25 cellular contexts compared by ENCODE assay signal in the genomic region with DNA sequence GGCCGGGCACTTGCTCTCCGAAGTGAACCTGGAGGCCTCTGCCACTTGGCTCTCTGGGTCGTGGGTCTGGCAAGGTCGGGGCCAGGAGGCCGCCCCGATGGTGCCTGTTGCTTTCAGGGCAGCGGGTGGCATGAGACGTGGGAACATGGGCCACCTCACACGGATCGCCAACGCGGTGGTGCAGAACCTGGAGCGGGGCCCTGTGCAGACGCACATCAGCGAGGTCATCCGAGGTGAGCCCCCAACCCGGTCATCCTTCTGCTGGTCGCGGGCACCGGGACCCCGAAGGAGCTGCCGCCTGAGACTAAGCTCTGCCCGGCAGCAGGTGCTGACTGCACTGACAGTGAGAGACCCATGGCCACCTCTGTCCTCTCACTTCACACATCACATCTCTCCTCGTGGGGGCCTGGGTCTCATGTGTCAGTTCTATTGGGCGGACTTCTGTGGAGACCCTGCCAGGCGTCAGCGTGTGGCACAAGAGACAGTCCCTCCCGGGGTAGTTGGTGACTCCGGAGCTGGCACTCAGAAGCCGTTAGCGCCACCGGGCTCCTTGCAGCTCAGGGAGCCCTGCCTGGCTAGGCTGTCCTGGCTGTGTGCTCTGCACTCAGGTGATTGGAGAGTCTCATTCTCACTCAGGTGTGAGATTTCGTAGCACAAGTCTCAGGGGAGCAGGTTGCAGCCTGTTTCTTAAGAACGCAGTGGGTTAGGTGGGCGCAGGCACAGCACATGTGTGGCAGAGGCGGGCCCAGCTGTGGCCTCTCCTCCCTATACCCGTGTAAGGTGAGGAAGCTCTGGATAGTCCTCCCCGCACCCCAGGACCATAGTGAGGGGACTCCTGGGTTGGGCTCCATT. TPM values are rescaled to one million over a fixed set of nuclear protein-coding genes. Genes with fewer than 3 reads are reported as not detected.
DNase-seq lines count a peak whose midpoint lies in the region; ATAC-seq and TF ChIP-seq lines count a peak whose summit lies in the region.
"Had no signal": no experiment of that assay in that cellular context is flagged by ENCODE, and none has a peak within 500 bp of the region (broad histone marks: within the 10 kb centered on the region; RNA-seq: fewer than 3 reads in every experiment).

No MANE protein-coding gene starts in this region.

- TF ChIP-seq CTCF in breast epithelium (IDR thresholded peaks at IDR 0.05) (no peak), MCF 10A (IDR thresholded peaks at IDR 0.05; ENCODE audit: unreplicated experiment) (no peak), HEK293 (tag by site-specific recombination; IDR thresholded peaks at IDR 0.05) (no peak), foreskin fibroblast (IDR thresholded peaks at IDR 0.05; ENCODE audit: low read depth, low read length) (no peak)

- intact Hi-C loops in breast epithelium (cut with DNase I; ENCODE audit: low total_unique reads) (no loop called here), MCF 10A (cut with micrococcal nuclease) (no loop called here), posterior vena cava (cut with DNase I) (no loop called here)

- H3K27me3 Mint-ChIP-seq in MCF 10A (ENCODE audit: insufficient read depth, unreplicated experiment), result no peaks in the 10 kb centered on the region
- H3K27me3 Mint-ChIP-seq: activated naive CD8-positive, alpha-beta T cell treated with anti-CD3 and anti-CD28 coated beads for 36 hours; IgD-negative memory B cell had no signal

- POLR2A ChIA-PET in MCF 10A (lab: Yijun Ruan, JAX), result interaction anchor here (0.8 to 1.2 kb wide), 2 partner anchors 10 to 18 kb away, joined by 3 to 4 read pairs; no protein-coding TSS in a partner anchor
- POLR2A ChIA-PET in HEK293 (lab: Yijun Ruan, JAX), result interaction anchor here (0.9 kb wide), 1 partner anchor 9 kb away, joined by 3 read pairs; no protein-coding TSS in a partner anchor

- DNase-seq in breast epithelium (ENCODE audit: low spot score in 2 of 2), result peak in 1 of 2 donors; percentile 73
- no peak for DNase-seq in MCF 10A (ENCODE audit: unreplicated experiment)
- no peak for DNase-seq in epithelial cell of prostate (ENCODE audit: low read depth, low spot score)
- DNase-seq in posterior vena cava (ENCODE audit: low spot score), result peak; percentile 81
- DNase-seq in foreskin fibroblast, result no peak
- DNase-seq: activated CD4-positive, alpha-beta T cell treated with anti-CD3 and anti-CD28 coated beads, Interleukin-2, amount 50 U/mL, for 4 hours; activated naive CD8-positive, alpha-beta T cell treated with anti-CD3 and anti-CD28 coated beads for 36 hours; colonic mucosa; DMS 273 treated with DMSO at 0.1 percent for 48 hours; HFFc6; immature natural killer cell; MM.1S; NCI-H1436 treated with DMSO at 0.1 percent for 48 hours; NCI-H774; PC-3; T-helper 2 cell; tibial artery had no signal

- H3K27ac Mint-ChIP-seq in MCF 10A (ENCODE audit: low read depth, unreplicated experiment), result no peak overlapping the region
- H3K27ac Mint-ChIP-seq: activated naive CD8-positive, alpha-beta T cell treated with anti-CD3 and anti-CD28 coated beads for 36 hours; HFFc6; immature natural killer cell had no signal

- H3K36me3 ChIP-seq in breast epithelium (no peaks in the 10 kb centered on the region), HEK293 (ENCODE audit: control insufficient read depth in 2 of 2, insufficient read depth in 1 of 2, low read length in 2 of 2) (peaks cover 14 to 82% of the 10 kb centered on the region in 2 experiments)

- CTCF ChIA-PET in MCF 10A (lab: Yijun Ruan, JAX), result interaction anchor here (0.6 to 1.0 kb wide), 3 partner anchors 43 to 183 kb away, joined by 3 read pairs; no protein-coding TSS in a partner anchor
- CTCF ChIA-PET in HEK293 (lab: Yijun Ruan, JAX), result no interaction called here

- no peaks in the 10 kb centered on the region for H3K4me1 Mint-ChIP-seq in MCF 10A (ENCODE audit: insufficient read depth, unreplicated experiment)
- H3K4me1 Mint-ChIP-seq: activated naive CD8-positive, alpha-beta T cell treated with anti-CD3 and anti-CD28 coated beads for 36 hours; CD14-positive monocyte; IgD-negative memory B cell; immature natural killer cell had no signal

- no peaks in the 10 kb centered on the region for H3K27me3 ChIP-seq in breast epithelium
- H3K27me3 ChIP-seq: colonic mucosa, tibial artery had no signal

- no peaks in the 10 kb centered on the region for H3K9me3 Mint-ChIP-seq in MCF 10A (ENCODE audit: unreplicated experiment)
- H3K9me3 Mint-ChIP-seq: activated naive CD8-positive, alpha-beta T cell treated with anti-CD3 and anti-CD28 coated beads for 36 hours; CD14-positive monocyte; HFFc6; IgD-negative memory B cell had no signal

- H3K27ac ChIP-seq in breast epithelium (peak overlapping the region; percentile 19 to 50), HEK293 (ENCODE audit: extremely low read depth, low read depth, low read length) (no peak overlapping the region), epithelial cell of prostate (peak overlapping the region; percentile 28)
- H3K27ac ChIP-seq: colonic mucosa, tibial artery had no signal

- H3K36me3 Mint-ChIP-seq in MCF 10A (ENCODE audit: insufficient read depth, unreplicated experiment), result peaks cover 48% of the 10 kb centered on the region

- H3K4me3 Mint-ChIP-seq in MCF 10A (ENCODE audit: unreplicated experiment), result no peak overlapping the region
- H3K4me3 Mint-ChIP-seq: activated naive CD8-positive, alpha-beta T cell treated with anti-CD3 and anti-CD28 coated beads for 36 hours; CD14-positive monocyte; HFFc6; immature natural killer cell had no signal

- H3K4me1 ChIP-seq in breast epithelium (no peaks in the 10 kb centered on the region), HEK293 (ENCODE audit: control insufficient read depth, insufficient read depth, low read length) (no peaks in the 10 kb centered on the region)
- H3K4me1 ChIP-seq: colonic mucosa, tibial artery had no signal

- BruUV-seq in MCF 10A (replicated peaks; lab: Mats Ljungman, UMichigan), result no TSS peak

- TF ChIP-seq POLR2A in breast epithelium (IDR thresholded peaks at IDR 0.05), result no peak

- H3K9me3 ChIP-seq in breast epithelium, result no peaks in the 10 kb centered on the region
- no peaks in the 10 kb centered on the region for H3K9me3 ChIP-seq in HEK293 (ENCODE audit: control insufficient read depth, insufficient read depth, low read depth, low read length)
- H3K9me3 ChIP-seq: colonic mucosa, tibial artery had no signal

- H3K4me3 ChIP-seq in breast epithelium, result no peak overlapping the region
- H3K4me3 ChIP-seq in HEK293 (ENCODE audit: low read depth, low read length), result no peak overlapping the region
- H3K4me3 ChIP-seq in foreskin fibroblast (ENCODE audit: low read depth in 1 of 2, low read length in 2 of 2), result no peak overlapping the region
- H3K4me3 ChIP-seq: colonic mucosa, lung, tibial artery had no signal

- ATAC-seq in HG03108 (IDR thresholded peaks at IDR 0.05; ENCODE audit: unreplicated experiment) (no peak), HG03159 (IDR thresholded peaks at IDR 0.05; ENCODE audit: unreplicated experiment) (no peak)
- ATAC-seq: PC-3, sciatic nerve had no signal

TF ChIP-seq in HEK293, 187 proteins besides CTCF, POLR2A, EP300 and RAD21:
- TF ChIP-seq ZNF621 (tag by site-specific recombination; IDR thresholded peaks at IDR 0.05), result no peak
- TF ChIP-seq, protein P1, sequence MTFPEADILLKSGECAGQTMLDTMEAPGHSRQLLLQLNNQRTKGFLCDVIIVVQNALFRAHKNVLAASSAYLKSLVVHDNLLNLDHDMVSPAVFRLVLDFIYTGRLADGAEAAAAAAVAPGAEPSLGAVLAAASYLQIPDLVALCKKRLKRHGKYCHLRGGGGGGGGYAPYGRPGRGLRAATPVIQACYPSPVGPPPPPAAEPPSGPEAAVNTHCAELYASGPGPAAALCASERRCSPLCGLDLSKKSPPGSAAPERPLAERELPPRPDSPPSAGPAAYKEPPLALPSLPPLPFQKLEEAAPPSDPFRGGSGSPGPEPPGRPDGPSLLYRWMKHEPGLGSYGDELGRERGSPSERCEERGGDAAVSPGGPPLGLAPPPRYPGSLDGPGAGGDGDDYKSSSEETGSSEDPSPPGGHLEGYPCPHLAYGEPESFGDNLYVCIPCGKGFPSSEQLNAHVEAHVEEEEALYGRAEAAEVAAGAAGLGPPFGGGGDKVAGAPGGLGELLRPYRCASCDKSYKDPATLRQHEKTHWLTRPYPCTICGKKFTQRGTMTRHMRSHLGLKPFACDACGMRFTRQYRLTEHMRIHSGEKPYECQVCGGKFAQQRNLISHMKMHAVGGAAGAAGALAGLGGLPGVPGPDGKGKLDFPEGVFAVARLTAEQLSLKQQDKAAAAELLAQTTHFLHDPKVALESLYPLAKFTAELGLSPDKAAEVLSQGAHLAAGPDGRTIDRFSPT (tag by site-specific recombination; IDR thresholded peaks at IDR 0.05), result peak; percentile 58

RNA-seq across cellular contexts. Expression of a gene that starts 39.8 kb away (rescaled TPM):
- total RNA-seq in breast epithelium, result 10 to 100 TPM; 30.6 to 33.1 (median 30.6) TPM
- total RNA-seq in MCF 10A (2022), result 82.1 and 106 TPM in 2 replicates
- 10 to 100 TPM; 58.5 to 83.8 TPM for total RNA-seq in posterior vena cava

RNA-seq across cellular contexts. Expression of a gene that starts 46.3 kb away (rescaled TPM):
- total RNA-seq in breast epithelium (under 1 TPM in 2 of 3 donors, not detected in 1; 0.59 to 0.98 TPM), MCF 10A (2022) (35.4 and 39.7 TPM in 2 replicates), posterior vena cava (under 1 TPM; 0.14 to 0.56 TPM)
- total RNA-seq: G401 had no signal

RNA-seq across cellular contexts. Expression of a gene that starts 51.6 kb away (rescaled TPM):
- not detected for total RNA-seq in breast epithelium
- 0.63 and 1.6 TPM in 2 replicates for total RNA-seq in MCF 10A (2022)
- total RNA-seq in posterior vena cava, result not detected
- total RNA-seq: colonic mucosa, HFFc6, lung, PC-3, sciatic nerve had no signal

Comparison
In these comparisons a context has a peak if more than half of its experiments do, and no peak if none do; other contexts are left out.
1. RNA of a gene that starts 46.3 kb away (total RNA-seq): 35.4 to 39.7 TPM in MCF 10A; 0.59 to 0.98 TPM in breast epithelium and 0.14 to 0.56 TPM in posterior vena cava; every median in the first group is over 10 times any median in the second.